In genomic region chr16:2022723-2023097, GRCh38 we compare ENCODE assay signal across 8 cellular contexts. TPM values are rescaled to one million over a fixed set of nuclear protein-coding genes. Genes with fewer than 3 reads are reported as not detected.
DNase-seq lines count a peak whose midpoint lies in the region; ATAC-seq and TF ChIP-seq lines count a peak whose summit lies in the region.

No MANE protein-coding gene starts in this region.

- ATAC-seq in GM19324 (IDR thresholded peaks at IDR 0.05; ENCODE audit: low FRiP score, unreplicated experiment) (peak; percentile 16), HG03196 (IDR thresholded peaks at IDR 0.05; ENCODE audit: unreplicated experiment) (no peak), GM18502 (IDR thresholded peaks at IDR 0.05; ENCODE audit: poor library complexity, unreplicated experiment) (no peak)

- no peaks in the 10 kb centered on the region for H3K79me2 ChIP-seq in neural progenitor cell (ENCODE audit: low read depth)

- no peak overlapping the region for H3K9ac ChIP-seq in neural progenitor cell

- DNase-seq in A673 (ENCODE audit: low spot score) (peak; percentile 49), SK-MEL-5 (ENCODE audit: low read depth, low spot score) (peak; percentile 55), epidermal melanocyte (ENCODE audit: insufficient read length, low spot score) (peak; percentile 68), neural progenitor cell (ENCODE audit: low spot score) (peak; percentile 74), NCI-H1930 (lab: John Stamatoyannopoulos, UW) (no peak)

- intact Hi-C loops in A673 (cut with micrococcal nuclease; ENCODE audit: unreplicated experiment): loop anchor here (1.0 to 5.0 kb wide), 2 partner anchors 118 to 130 kb away; no protein-coding TSS in a partner anchor

- no peaks in the 10 kb centered on the region for H3K36me3 Mint-ChIP-seq in neural progenitor cell

- H3K9me3 ChIP-seq in A673 (ENCODE audit: low read depth, low read length, poor library complexity, severe bottlenecking): no peaks in the 10 kb centered on the region
- H3K9me3 ChIP-seq in neural progenitor cell (ENCODE audit: low read depth): no peaks in the 10 kb centered on the region

- TF ChIP-seq CTCF in A673 (conservative IDR thresholded peaks at IDR 0.05; ENCODE audit: low read depth, low read length): no peak
- TF ChIP-seq CTCF in neural progenitor cell (IDR thresholded peaks at IDR 0.05): no peak

- H4K20me1 ChIP-seq in neural progenitor cell (ENCODE audit: low read depth): no peaks in the 10 kb centered on the region

- in situ Hi-C loops in SK-MEL-5 (cut with HindIII; ENCODE audit: low pct_unique_long_range_greater_than_20kb, low sequenced_read_pairs): no loop called here

- BruUV-seq in A673 (replicated peaks; lab: Mats Ljungman, UMichigan): no TSS peak

- peaks cover 42% of the 10 kb centered on the region for H3K27me3 Mint-ChIP-seq in neural progenitor cell (ENCODE audit: insufficient read depth, low read depth)

- CTCF ChIA-PET in A673 (lab: Charles Lee): interaction anchor here (0.6 to 1.3 kb wide), 4 partner anchors 10 to 152 kb away, joined by 3 to 7 read pairs (median 3); no protein-coding TSS in a partner anchor

- peaks cover 17% of the 10 kb centered on the region for H3F3A ChIP-seq in neural progenitor cell (ENCODE audit: low read depth)

- H3K4me3 ChIP-seq in A673 (ENCODE audit: low read depth, low read length, poor library complexity, severe bottlenecking) (peak overlapping the region; percentile 8), neural progenitor cell (peak overlapping the region; percentile 45)

- no peaks in the 10 kb centered on the region for H3K9me3 Mint-ChIP-seq in neural progenitor cell

- POLR2A ChIA-PET in A673 (lab: Charles Lee; ENCODE audit: low non-redundant PET): no interaction called here

- H3K4me2 ChIP-seq in neural progenitor cell: peak overlapping the region; percentile 85

- H3K4me1 ChIP-seq in A673 (ENCODE audit: insufficient read depth, low read length, poor library complexity, severe bottlenecking) (peaks cover 21% of the 10 kb centered on the region), neural progenitor cell (peaks cover 19% of the 10 kb centered on the region)

- H3K27me3 ChIP-seq in A673 (replicated peaks; ENCODE audit: insufficient read depth, low read depth, low read length, poor library complexity) (no peaks in the 10 kb centered on the region), neural progenitor cell (peaks cover 97% of the 10 kb centered on the region)

- H3K4me3 Mint-ChIP-seq in neural progenitor cell: peak overlapping the region; percentile 80

- peak overlapping the region; percentile 26 for H3K27ac ChIP-seq in A673 (ENCODE audit: low read depth, low read length, poor library complexity, severe bottlenecking)
- H3K27ac ChIP-seq in neural progenitor cell: no peak overlapping the region

- peak overlapping the region; percentile 83 for H2AFZ ChIP-seq in neural progenitor cell (replicated peaks)

- peaks cover 22% of the 10 kb centered on the region for H3K4me1 Mint-ChIP-seq in neural progenitor cell

- H3K27ac Mint-ChIP-seq in neural progenitor cell: no peak overlapping the region

- H3K36me3 ChIP-seq in A673 (ENCODE audit: insufficient read depth, low read length, poor library complexity, severe bottlenecking) (no peaks in the 10 kb centered on the region), neural progenitor cell (no peaks in the 10 kb centered on the region)

RNA-seq across cellular contexts. Expression of gene NPW, which starts 3.1 kb away (rescaled TPM):
- 96.5 and 105 TPM in 2 replicates for total RNA-seq in A673 (2021)
- 0.55 TPM in 1 of 2 replicates, not detected in the other for total RNA-seq in SK-MEL-5 (2014; rRNA removed; shearing (Covaris generic))
- 0.72 and 0.94 TPM in 2 replicates for polyA plus RNA-seq in SK-MEL-5 (2015; cell fraction: cytosol; rRNA removed)
- 2.2 and 4.5 TPM in 2 replicates for polyA plus RNA-seq in SK-MEL-5 (2015; cell fraction: nucleus; rRNA removed)
- 0.99 TPM in 1 of 2 replicates, not detected in the other for total RNA-seq in neural progenitor cell (ENCODE audit: low replicate concordance)

RNA-seq across cellular contexts. Expression of gene NHERF2, which starts 4.0 kb away (rescaled TPM):
- total RNA-seq in A673 (2021) (19.5 and 26.4 TPM in 2 replicates), neural progenitor cell (ENCODE audit: low replicate concordance) (3.0 and 9.1 TPM in 2 replicates)
- total RNA-seq in SK-MEL-5 (2014; rRNA removed; shearing (Covaris generic)): 7.0 and 9.3 TPM in 2 replicates
- 25.9 and 28.6 TPM in 2 replicates for polyA plus RNA-seq in SK-MEL-5 (2015; cell fraction: cytosol; rRNA removed)
- 9.8 and 16.0 TPM in 2 replicates for polyA plus RNA-seq in SK-MEL-5 (2015; cell fraction: nucleus; rRNA removed)

RNA-seq across cellular contexts. Expression of gene ZNF598, which starts 13.1 kb away (rescaled TPM):
- 68.0 and 75.8 TPM in 2 replicates for total RNA-seq in A673 (2021)
- 10.4 and 10.7 TPM in 2 replicates for total RNA-seq in SK-MEL-5 (2014; rRNA removed; shearing (Covaris generic))
- 67.3 and 93.2 TPM in 2 replicates for polyA plus RNA-seq in SK-MEL-5 (2015; cell fraction: cytosol; rRNA removed)
- 123 and 229 TPM in 2 replicates for polyA plus RNA-seq in SK-MEL-5 (2015; cell fraction: nucleus; rRNA removed)
- total RNA-seq in neural progenitor cell (ENCODE audit: low replicate concordance): 12.7 and 31.2 TPM in 2 replicates

RNA-seq across cellular contexts. Expression of gene NTHL1, which starts 24.9 kb away (rescaled TPM):
- total RNA-seq in A673 (2021) (51.6 and 65.4 TPM in 2 replicates), neural progenitor cell (ENCODE audit: low replicate concordance) (26.3 and 43.6 TPM in 2 replicates)
- total RNA-seq in SK-MEL-5 (2014; rRNA removed; shearing (Covaris generic)): 27.0 and 31.2 TPM in 2 replicates
- 29.1 and 34.8 TPM in 2 replicates for polyA plus RNA-seq in SK-MEL-5 (2015; cell fraction: cytosol; rRNA removed)
- polyA plus RNA-seq in SK-MEL-5 (2015; cell fraction: nucleus; rRNA removed): 22.1 and 24.7 TPM in 2 replicates

RNA-seq across cellular contexts. Expression of gene TSC2, which starts 25.1 kb away (rescaled TPM):
- 125 and 155 TPM in 2 replicates for total RNA-seq in A673 (2021)
- total RNA-seq in SK-MEL-5 (2014; rRNA removed; shearing (Covaris generic)): 11.6 and 20.2 TPM in 2 replicates
- polyA plus RNA-seq in SK-MEL-5 (2015; cell fraction: cytosol; rRNA removed): 32.7 and 36.0 TPM in 2 replicates
- polyA plus RNA-seq in SK-MEL-5 (2015; cell fraction: nucleus; rRNA removed): 212 and 240 TPM in 2 replicates
- 55.1 and 63.4 TPM in 2 replicates for total RNA-seq in neural progenitor cell (ENCODE audit: low replicate concordance)

Comparison
In these comparisons a context has a peak if more than half of its experiments do, and no peak if none do; other contexts are left out.
1. DNase-seq: peak in A673 (single experiment), SK-MEL-5 (single experiment), epidermal melanocyte (single experiment) and neural progenitor cell (single experiment); none in NCI-H1930 (0 of 2).
2. RNA of gene NPW, which starts 3.1 kb away (total RNA-seq): 96.5 to 105 TPM in A673; 0.55 TPM in SK-MEL-5 and 0.99 TPM in neural progenitor cell; every median in the first group is over 10 times any median in the second.